In genomic region chr22:47367993-47368945, GRCh38 we compare ENCODE assay signal across 22 cellular contexts.
DNase-seq lines count a peak whose midpoint lies in the region; ATAC-seq and TF ChIP-seq lines count a peak whose summit lies in the region.
"Had no signal": no experiment of that assay in that cellular context is flagged by ENCODE, and none has a peak within 500 bp of the region (broad histone marks: within the 10 kb centered on the region; RNA-seq: fewer than 3 reads in every experiment).

No MANE protein-coding gene starts in this region.

- no peak overlapping the region for H3K4me3 Mint-ChIP-seq in MCF 10A (ENCODE audit: unreplicated experiment)
- H3K4me3 Mint-ChIP-seq: CD4-positive, CD25-positive, alpha-beta regulatory T cell had no signal

- intact Hi-C loops in HCT116 (cut with micrococcal nuclease) (no loop called here), spleen (cut with DNase I; ENCODE audit: low total_unique reads) (no loop called here), MCF 10A (cut with micrococcal nuclease) (no loop called here)

- no peaks in the 10 kb centered on the region for H3K27me3 ChIP-seq in HCT116 (ENCODE audit: insufficient read depth, low read length)
- H3K27me3 ChIP-seq in RWPE2 (ENCODE audit: insufficient read depth, poor library complexity, severe bottlenecking), result no peaks in the 10 kb centered on the region
- peaks cover 0 to 49% (median 0%) of the 10 kb centered on the region in 7 donors for H3K27me3 ChIP-seq in spleen (replicated peaks in 1 of 7)
- H3K27me3 ChIP-seq in SJCRH30, result no peaks in the 10 kb centered on the region
- H3K27me3 ChIP-seq: MG63, Peyer's patch had no signal

- H3K27me3 Mint-ChIP-seq in MCF 10A (ENCODE audit: insufficient read depth, unreplicated experiment), result peaks cover 8% of the 10 kb centered on the region
- H3K27me3 Mint-ChIP-seq: CD4-positive, CD25-positive, alpha-beta regulatory T cell had no signal

- WGBS in spleen, 5 donors, result 77 to 86% (median 81%) methylated on average over 18 to 21 of the region's 21 CpGs

- no peak overlapping the region for H2AFZ ChIP-seq in HCT116 (ENCODE audit: low read depth, low read length, poor library complexity, severe bottlenecking)

- no peak overlapping the region for H3K27ac Mint-ChIP-seq in MCF 10A (ENCODE audit: low read depth, unreplicated experiment)
- H3K27ac Mint-ChIP-seq: CD4-positive, CD25-positive, alpha-beta regulatory T cell had no signal

- BruUV-seq in HCT116 (replicated peaks; lab: Mats Ljungman, UMichigan) (no TSS peak), MCF 10A (replicated peaks; lab: Mats Ljungman, UMichigan) (no TSS peak)

- TF ChIP-seq RAD21 in HCT116 (IDR thresholded peaks at IDR 0.05; ENCODE audit: low read depth), result no peak

- no peaks in the 10 kb centered on the region for H3K4me1 Mint-ChIP-seq in MCF 10A (ENCODE audit: insufficient read depth, unreplicated experiment)
- H3K4me1 Mint-ChIP-seq: CD4-positive, CD25-positive, alpha-beta regulatory T cell had no signal

- H3K9me3 Mint-ChIP-seq in MCF 10A (ENCODE audit: unreplicated experiment), result peaks cover 6% of the 10 kb centered on the region

- H3K36me3 Mint-ChIP-seq in MCF 10A (ENCODE audit: insufficient read depth, unreplicated experiment), result no peaks in the 10 kb centered on the region
- H3K36me3 Mint-ChIP-seq: CD4-positive, CD25-positive, alpha-beta regulatory T cell had no signal

- no peak overlapping the region for H3K27ac ChIP-seq in HCT116 (ENCODE audit: low read depth, low read length)
- no peak overlapping the region for H3K27ac ChIP-seq in RWPE2 (ENCODE audit: poor library complexity, severe bottlenecking)
- H3K27ac ChIP-seq in spleen, result no peak overlapping the region
- no peak overlapping the region for H3K27ac ChIP-seq in SJCRH30
- H3K27ac ChIP-seq: Peyer's patch had no signal

- TF ChIP-seq CTCF in HCT116 (IDR thresholded peaks at IDR 0.05 in 2 of 3, conservative IDR thresholded peaks at IDR 0.05 in 1 of 3; ENCODE audit: borderline replicate concordance in 1 of 3, insufficient read depth in 1 of 3, low read depth in 2 of 3, low read length in 2 of 3), result no peak
- no peak for TF ChIP-seq CTCF in RWPE2 (IDR thresholded peaks at IDR 0.05; ENCODE audit: poor library complexity, severe bottlenecking)
- no peak for TF ChIP-seq CTCF in spleen (IDR thresholded peaks at IDR 0.05 in 8 of 11, conservative IDR thresholded peaks at IDR 0.05 in 3 of 11)
- no peak for TF ChIP-seq CTCF in MCF 10A (IDR thresholded peaks at IDR 0.05; ENCODE audit: unreplicated experiment)

- no peak overlapping the region for H3K4me3 ChIP-seq in HCT116 (replicated peaks in 1 of 2; ENCODE audit: low read depth in 1 of 2, low read length in 2 of 2)
- no peak overlapping the region for H3K4me3 ChIP-seq in RWPE2 (ENCODE audit: severe bottlenecking)
- no peak overlapping the region for H3K4me3 ChIP-seq in spleen
- H3K4me3 ChIP-seq in SJCRH30, result no peak overlapping the region
- H3K4me3 ChIP-seq: GM12878, HAP-1, K562, MG63, Peyer's patch had no signal

- DNase-seq in HCT116 (ENCODE audit: low read depth, low spot score) (no peak), RWPE2 (ENCODE audit: low spot score) (peak; percentile 40), left lobe of liver (ENCODE audit: low spot score) (peak; percentile 26), spleen (peak; percentile 48), SJCRH30 (no peak), MCF 10A (ENCODE audit: unreplicated experiment) (no peak), Kasumi-1 (lab: John Stamatoyannopoulos, UW) (no peak)
- DNase-seq: ACHN; Calu3; CD4-positive, CD25-positive, alpha-beta regulatory T cell; DMS79; MG63; NCI-H1105 treated with DMSO at 0.1 percent for 48 hours; NCI-H187; NCI-H446; NCI-H774; SHP77 treated with DMSO at 0.1 percent for 48 hours had no signal

- RAD21 ChIA-PET in HCT116 (lab: Charles Lee; ENCODE audit: low non-redundant PET in 1 of 2, low total read pairs in 2 of 2, uncharacterized antibody in 2 of 2, unreplicated experiment in 2 of 2), result no interaction called here

- H3K9ac ChIP-seq in HCT116 (ENCODE audit: low read length), result no peak overlapping the region

- no peaks in the 10 kb centered on the region for H3K9me2 ChIP-seq in HCT116 (ENCODE audit: insufficient read depth)

- H4K20me1 ChIP-seq in HCT116 (ENCODE audit: insufficient read depth), result no peaks in the 10 kb centered on the region

- no peaks in the 10 kb centered on the region for H3K79me2 ChIP-seq in HCT116 (ENCODE audit: insufficient read depth, low read length)

- H3K9me3 ChIP-seq in HCT116 (ENCODE audit: control insufficient read depth in 1 of 2, insufficient read depth in 1 of 2, low read depth in 1 of 2, low read length in 2 of 2) (0 out of 4 replicates have a peak, but pooled peaks cover 0 to 4% of the 10 kb centered on the region in 2 experiments), RWPE2 (ENCODE audit: severe bottlenecking) (no peaks in the 10 kb centered on the region), spleen (peaks cover 0 to 16% (median 10%) of the 10 kb centered on the region in 8 donors), SJCRH30 (replicated peaks) (no peaks in the 10 kb centered on the region)
- H3K9me3 ChIP-seq: HAP-1, MG63 had no signal

- peak overlapping the region; percentile 14; the same call in 1 of the 2 replicates for H3K4me2 ChIP-seq in HCT116 (ENCODE audit: low read length)

- ATAC-seq in HCT116 (peak; percentile 27; the same call in 1 of the 2 replicates), RWPE2 (ENCODE audit: low read depth) (no peak), left lobe of liver (no peak), HG02642 (IDR thresholded peaks at IDR 0.05; ENCODE audit: poor library complexity, unreplicated experiment) (no peak)
- ATAC-seq: GM12878, K562 had no signal

- no peaks in the 10 kb centered on the region for H3K36me3 ChIP-seq in HCT116 (ENCODE audit: control insufficient read depth in 1 of 2, insufficient read depth in 2 of 2, low read length in 2 of 2)
- H3K36me3 ChIP-seq in RWPE2 (ENCODE audit: low read depth), result no peaks in the 10 kb centered on the region
- H3K36me3 ChIP-seq in spleen, result no peaks in the 10 kb centered on the region
- no peaks in the 10 kb centered on the region for H3K36me3 ChIP-seq in SJCRH30
- H3K36me3 ChIP-seq: HAP-1, MG63, Peyer's patch had no signal

- TF ChIP-seq POLR2A in HCT116 (IDR thresholded peaks at IDR 0.05; ENCODE audit: borderline replicate concordance, extremely low read depth, insufficient read depth, insufficient read length), result no peak
- no peak for TF ChIP-seq POLR2A in spleen (IDR thresholded peaks at IDR 0.05)

- H3K4me1 ChIP-seq in HCT116 (ENCODE audit: control insufficient read depth in 1 of 2, insufficient read depth in 2 of 2, low read length in 2 of 2), result peaks cover 2 to 11% of the 10 kb centered on the region in 2 experiments; a peak in 1 of 4 replicates
- no peaks in the 10 kb centered on the region for H3K4me1 ChIP-seq in RWPE2 (ENCODE audit: insufficient read depth, poor library complexity, severe bottlenecking)
- H3K4me1 ChIP-seq in spleen, result no peaks in the 10 kb centered on the region
- H3K4me1 ChIP-seq in SJCRH30, result no peaks in the 10 kb centered on the region
- H3K4me1 ChIP-seq: HAP-1, Peyer's patch had no signal

- CTCF ChIA-PET in HCT116 (lab: Charles Lee), result no interaction called here
- CTCF ChIA-PET in MCF 10A (lab: Yijun Ruan, JAX), result no interaction called here

- POLR2A ChIA-PET in HCT116 (lab: Charles Lee) (no interaction called here), MCF 10A (lab: Yijun Ruan, JAX) (no interaction called here)

TF ChIP-seq in HCT116, 20 proteins besides CTCF, POLR2A, EP300 and RAD21 (continues in another document):
- no peak for TF ChIP-seq FOSL1 (IDR thresholded peaks at IDR 0.05; ENCODE audit: low read depth)
- no peak for TF ChIP-seq REST (IDR thresholded peaks at IDR 0.05; ENCODE audit: low read depth)
- no peak for TF ChIP-seq ATF3 (IDR thresholded peaks at IDR 0.05)
- no peak for TF ChIP-seq JUND (IDR thresholded peaks at IDR 0.05)
- no peak for TF ChIP-seq SIN3A (IDR thresholded peaks at IDR 0.05; ENCODE audit: low read depth)
- no peak for TF ChIP-seq POLR2AphosphoS5 (IDR thresholded peaks at IDR 0.05; ENCODE audit: low read depth, low read length)
- no peak for TF ChIP-seq ELF1 (IDR thresholded peaks at IDR 0.05; ENCODE audit: borderline replicate concordance, low read depth)
- TF ChIP-seq EZH2 (IDR thresholded peaks at IDR 0.05), result no peak
- no peak for TF ChIP-seq SRF (IDR thresholded peaks at IDR 0.05; ENCODE audit: low read depth)

Comparison
In these comparisons a context has a peak if more than half of its experiments do, and no peak if none do; other contexts are left out.
1. DNase-seq: peak in RWPE2 (single experiment), left lobe of liver (single experiment) and spleen (single experiment); none in HCT116 (single experiment), SJCRH30 (0 of 2), MCF 10A (single experiment) and Kasumi-1 (0 of 2).